8 cellular contexts compared by ENCODE assay signal in genomic region chr17:82231562-82232321, GRCh38. TPM values are rescaled to one million over a fixed set of nuclear protein-coding genes. Genes with fewer than 3 reads are reported as not detected.
DNase-seq lines count a peak whose midpoint lies in the region; ATAC-seq and TF ChIP-seq lines count a peak whose summit lies in the region.

No MANE protein-coding gene starts in this region.

- TF ChIP-seq CTCF in Calu3 (IDR thresholded peaks at IDR 0.05; ENCODE audit: unreplicated experiment) (no peak), sigmoid colon (IDR thresholded peaks at IDR 0.05) (no peak), GM13977 (IDR thresholded peaks at IDR 0.05; ENCODE audit: extremely low read depth, insufficient read depth, missing control alignments) (no peak)

- H3K27ac Mint-ChIP-seq in Calu3 (ENCODE audit: unreplicated experiment), result no peak overlapping the region

- H3K27me3 Mint-ChIP-seq in Calu3 (ENCODE audit: unreplicated experiment), result no peaks in the 10 kb centered on the region

- no CpG with 5 or more reads among the region's 42 CpGs for WGBS in iPS DF 6.9 (ENCODE audit: insufficient coverage, insufficient read length)
- 3 to 12% methylated on average over 42 of the region's 42 CpGs for WGBS in sigmoid colon, 2 donors

- CTCF ChIA-PET in Calu3 (lab: Charles Lee), result interaction anchor here (1.4 kb wide), 1 partner anchor 26 kb away, joined by 7 read pairs; no protein-coding TSS in a partner anchor

- H3K4me3 ChIP-seq in iPS DF 6.9 (ENCODE audit: low read length), result peak overlapping the region; percentile 30; the same call in 1 of the 2 replicates
- H3K4me3 ChIP-seq in sigmoid colon, result peak overlapping the region; percentile 51 to 81 (median 64)

- ATAC-seq in GM18520 (IDR thresholded peaks at IDR 0.05; ENCODE audit: unreplicated experiment), result no peak

- TF ChIP-seq EP300 in sigmoid colon (IDR thresholded peaks at IDR 0.05), result no peak

- DNase-seq in Calu3 (peak; percentile 71), HT1080 (ENCODE audit: low read depth) (peak; percentile 72), amniotic epithelial cell (ENCODE audit: low read depth) (peak; percentile 87), iPS DF 6.9 (ENCODE audit: low read depth, low spot score) (no peak), sigmoid colon (peak; percentile 93), cortex of kidney (lab: John Stamatoyannopoulos, UW) (no peak), GM13977 (ENCODE audit: low spot score) (no peak)

- in situ Hi-C loops in GM13977 (cut with MboI; ENCODE audit: low pct_unique_long_range_greater_than_20kb, low sequenced_read_pairs, unreplicated experiment), result no loop called here

- no TSS peak for BruUV-seq in Calu3 (replicated peaks; lab: Mats Ljungman, UMichigan)

- H3K27me3 ChIP-seq in iPS DF 6.9 (ENCODE audit: control insufficient read depth, insufficient read depth, low read length) (peaks cover 18% of the 10 kb centered on the region), sigmoid colon (peaks cover 5 to 19% (median 13%) of the 10 kb centered on the region in 3 donors)

- H3K4me1 ChIP-seq in iPS DF 6.9 (ENCODE audit: control insufficient read depth, insufficient read depth, low read length) (peaks cover 9% of the 10 kb centered on the region; the same call in 1 of the 2 replicates), sigmoid colon (peaks cover 0 to 72% (median 54%) of the 10 kb centered on the region in 4 donors)

- no peaks in the 10 kb centered on the region for H3K9me3 Mint-ChIP-seq in Calu3 (ENCODE audit: low read depth, unreplicated experiment)

- intact Hi-C loops in Calu3 (cut with micrococcal nuclease; ENCODE audit: unreplicated experiment), result no loop called here
- intact Hi-C loops in sigmoid colon (cut with DNase I), result no loop called here

- H3K36me3 Mint-ChIP-seq in Calu3 (ENCODE audit: insufficient read depth, unreplicated experiment), result peaks cover 59% of the 10 kb centered on the region

- H3K9me3 ChIP-seq in iPS DF 6.9 (ENCODE audit: control insufficient read depth, insufficient read depth, low read length), result no peaks in the 10 kb centered on the region
- H3K9me3 ChIP-seq in sigmoid colon, result no peaks in the 10 kb centered on the region

- H3K4me1 Mint-ChIP-seq in Calu3 (ENCODE audit: low read depth, unreplicated experiment), result peaks cover 20% of the 10 kb centered on the region

- H3K27ac ChIP-seq in iPS DF 6.9 (ENCODE audit: low read length) (no peak overlapping the region), sigmoid colon (peak overlapping the region; percentile 87 to 94 (median 90))

- H3K36me3 ChIP-seq in iPS DF 6.9 (ENCODE audit: control insufficient read depth, insufficient read depth, low read length) (no peaks in the 10 kb centered on the region), sigmoid colon (no peaks in the 10 kb centered on the region)

- H3K4me3 Mint-ChIP-seq in Calu3 (ENCODE audit: low read depth, unreplicated experiment), result peak overlapping the region; percentile 28

- TF ChIP-seq POLR2A in sigmoid colon (IDR thresholded peaks at IDR 0.05), result peak in 1 of 2 donors; percentile 35

RNA-seq across cellular contexts. Expression of gene SLC16A3, which starts 2.9 kb away (rescaled TPM):
- total RNA-seq in Calu3 (2022) (44.7 and 47.2 TPM in 2 replicates), sigmoid colon (10 to 100 TPM in 3 of 4 donors, 1 to 10 TPM in 1; 9.6 to 19.7 (median 11.6) TPM)
- 344 and 355 TPM in 2 replicates for total RNA-seq in HT1080 (2014; rRNA removed; shearing (Covaris generic))
- polyA plus RNA-seq in HT1080 (2015; cell fraction: cytosol; rRNA removed), result 262 and 360 TPM in 2 replicates
- polyA plus RNA-seq in HT1080 (2015; cell fraction: nucleus; rRNA removed), result 286 and 310 TPM in 2 replicates
- polyA plus RNA-seq in sigmoid colon, result 100 to 1,000 TPM in 1 of 3 donors, 10 to 100 TPM in 2; 10.8 to 140 (median 37.9) TPM

RNA-seq across cellular contexts. Expression of gene CCDC57, which starts 19.1 kb away (rescaled TPM):
- 69.9 and 76.8 TPM in 2 replicates for total RNA-seq in Calu3 (2022)
- 10.6 and 12.9 TPM in 2 replicates for total RNA-seq in HT1080 (2014; rRNA removed; shearing (Covaris generic))
- polyA plus RNA-seq in HT1080 (2015; cell fraction: cytosol; rRNA removed), result 6.4 and 6.7 TPM in 2 replicates
- 86.3 and 105 TPM in 2 replicates for polyA plus RNA-seq in HT1080 (2015; cell fraction: nucleus; rRNA removed)
- total RNA-seq in sigmoid colon, result 10 to 100 TPM; 13.3 to 34.1 (median 20.8) TPM
- polyA plus RNA-seq in sigmoid colon, result 10 to 100 TPM; 17.4 to 47.8 (median 25.4) TPM

RNA-seq across cellular contexts. Expression of gene CSNK1D, which starts 41.8 kb away (rescaled TPM):
- total RNA-seq in Calu3 (2022) (157 and 160 TPM in 2 replicates), sigmoid colon (10 to 100 TPM; 45.1 to 61.2 (median 48.9) TPM)
- 34.0 and 58.5 TPM in 2 replicates for total RNA-seq in HT1080 (2014; rRNA removed; shearing (Covaris generic))
- polyA plus RNA-seq in HT1080 (2015; cell fraction: cytosol; rRNA removed), result 121 and 123 TPM in 2 replicates
- 270 and 287 TPM in 2 replicates for polyA plus RNA-seq in HT1080 (2015; cell fraction: nucleus; rRNA removed)
- 100 to 1,000 TPM in 1 of 3 donors, 10 to 100 TPM in 2; 55.9 to 142 (median 86.2) TPM for polyA plus RNA-seq in sigmoid colon

Comparison
In these comparisons a context has a peak if more than half of its experiments do, and no peak if none do; other contexts are left out.
1. DNase-seq: peak in Calu3 (single experiment), HT1080 (single experiment), amniotic epithelial cell (single experiment) and sigmoid colon (single experiment); none in iPS DF 6.9 (single experiment), cortex of kidney (single experiment) and GM13977 (single experiment).